Comparison of ENCODE assay signal across 10 cellular contexts in genomic region chr20:53774487-53775203, GRCh38.
DNase-seq lines count a peak whose midpoint lies in the region; ATAC-seq and TF ChIP-seq lines count a peak whose summit lies in the region.
"Had no signal": no experiment of that assay in that cellular context is flagged by ENCODE, and none has a peak within 500 bp of the region (broad histone marks: within the 10 kb centered on the region; RNA-seq: fewer than 3 reads in every experiment).

No MANE protein-coding gene starts in this region.

- H3K9me2 ChIP-seq in SK-N-SH: no peaks in the 10 kb centered on the region

- POLR2A ChIA-PET in SK-N-SH (lab: Yijun Ruan, JAX): no interaction called here

- peak; percentile 50 for ATAC-seq in sciatic nerve
- no peak for ATAC-seq in HG03280 (IDR thresholded peaks at IDR 0.05; ENCODE audit: unreplicated experiment)
- ATAC-seq in GM18907 (IDR thresholded peaks at IDR 0.05; ENCODE audit: unreplicated experiment): no peak
- ATAC-seq: GM23338 had no signal

- intact Hi-C loops in sciatic nerve (cut with DNase I) (no loop called here), head of caudate nucleus (cut with DNase I) (no loop called here)

- H3K9ac ChIP-seq in SK-N-SH: peak overlapping the region; percentile 88

- peak; percentile 98 for DNase-seq in EL
- no peak for DNase-seq in SK-N-SH
- peak; percentile 94 for DNase-seq in fibroblast of pulmonary artery (ENCODE audit: low read depth)
- no peak for DNase-seq in sciatic nerve (ENCODE audit: low spot score)
- DNase-seq in medulla oblongata (ENCODE audit: extremely low spot score): no peak
- DNase-seq in head of caudate nucleus: no peak

- WGBS in SK-N-SH (ENCODE audit: low lambda C conversion rate): 11% methylated on average over 9 of the region's 9 CpGs

- no peaks in the 10 kb centered on the region for H3K36me3 ChIP-seq in SK-N-SH (replicated peaks in 1 of 2; ENCODE audit: control insufficient read depth in 1 of 2, insufficient read depth in 2 of 2, low read length in 1 of 2)
- H3K36me3 ChIP-seq: cardiac muscle cell had no signal

- peak in 1 of 2 experiments; percentile 81; a peak in 1 of 4 replicates for TF ChIP-seq EP300 in SK-N-SH (IDR thresholded peaks at IDR 0.05; ENCODE audit: borderline replicate concordance in 1 of 2, low read depth in 1 of 2, low read length in 1 of 2)

- H2AFZ ChIP-seq in SK-N-SH (ENCODE audit: low read depth): no peak overlapping the region
- H2AFZ ChIP-seq: GM23338 had no signal

- peak overlapping the region; percentile 53 to 100; a peak in 3 of 4 replicates for H3K27ac ChIP-seq in SK-N-SH (ENCODE audit: low read depth in 2 of 2, low read length in 1 of 2)
- H3K27ac ChIP-seq: cardiac muscle cell had no signal

- H3K4me3 ChIP-seq in SK-N-SH (ENCODE audit: low read depth in 2 of 2, low read length in 1 of 2) (0 out of 4 replicates have a peak overlapping the region, but pooled peaks of 1 of the 2 experiments have one; percentile 4), fibroblast of pulmonary artery (replicated peaks; ENCODE audit: low read depth, low read length) (peak overlapping the region; percentile 13)
- H3K4me3 ChIP-seq: cardiac muscle cell, GM23338 had no signal

- H3K4me2 ChIP-seq in SK-N-SH: peak overlapping the region; percentile 61
- H3K4me2 ChIP-seq: GM23338 had no signal

- TF ChIP-seq RAD21 in SK-N-SH (IDR thresholded peaks at IDR 0.05; ENCODE audit: low read length): no peak

- no peak for TF ChIP-seq CTCF in SK-N-SH (IDR thresholded peaks at IDR 0.05)
- no peak for TF ChIP-seq CTCF in fibroblast of pulmonary artery (IDR thresholded peaks at IDR 0.05; ENCODE audit: low read length, missing control alignments)

- peaks cover 30% of the 10 kb centered on the region for H3F3A ChIP-seq in SK-N-SH (replicated peaks; ENCODE audit: insufficient read depth)

- peaks cover 5% of the 10 kb centered on the region; the same call in 1 of the 2 replicates for H3K79me2 ChIP-seq in SK-N-SH (ENCODE audit: insufficient read depth)

- no peaks in the 10 kb centered on the region for H3K9me3 ChIP-seq in SK-N-SH

- peaks cover 0 to 15% of the 10 kb centered on the region in 2 experiments; a peak in 1 of 4 replicates for H3K4me1 ChIP-seq in SK-N-SH (ENCODE audit: control insufficient read depth in 1 of 2, insufficient read depth in 2 of 2, low read depth in 1 of 2, low read length in 1 of 2)

- no peaks in the 10 kb centered on the region for H3K27me3 ChIP-seq in SK-N-SH (ENCODE audit: insufficient read depth)
- H3K27me3 ChIP-seq: cardiac muscle cell had no signal

- CTCF ChIA-PET in SK-N-SH (lab: Yijun Ruan, JAX): no interaction called here

- no peaks in the 10 kb centered on the region for H4K20me1 ChIP-seq in SK-N-SH (ENCODE audit: insufficient read depth)

TF ChIP-seq in SK-N-SH, 30 proteins besides CTCF, POLR2A, EP300 and RAD21:
- TF ChIP-seq TCF12 (IDR thresholded peaks at IDR 0.05) (0 out of 2 replicates have a peak, but pooled peaks have one; percentile 22), FOXJ3 (CRISPR knock-in tag; IDR thresholded peaks at IDR 0.05) (no peak), RXRA (IDR thresholded peaks at IDR 0.05; ENCODE audit: borderline replicate concordance, low read depth) (peak; percentile 50; the same call in 1 of the 2 replicates), FOSL2 (IDR thresholded peaks at IDR 0.05; ENCODE audit: borderline replicate concordance, low read depth) (peak; percentile 75), GATA2 (CRISPR knock-in tag; IDR thresholded peaks at IDR 0.05) (no peak), MEF2A (IDR thresholded peaks at IDR 0.05; ENCODE audit: borderline replicate concordance, low read depth) (peak; percentile 48; the same call in 1 of the 2 replicates), PBX3 (IDR thresholded peaks at IDR 0.05) (peak; percentile 66), RCOR1 (IDR thresholded peaks at IDR 0.05; ENCODE audit: low read length) (no peak), RFX5 (IDR thresholded peaks at IDR 0.05; ENCODE audit: low read length) (no peak), YY1 (IDR thresholded peaks at IDR 0.05; ENCODE audit: low read depth) (peak; percentile 15; the same call in 1 of the 2 replicates), POLR2AphosphoS5 (IDR thresholded peaks at IDR 0.05; ENCODE audit: low read depth, low read length) (no peak)
TF ChIP-seq in SK-N-SH: peak in this region for 6.

Comparison
In these comparisons a context has a peak if more than half of its experiments do, and no peak if none do; other contexts are left out.
1. DNase-seq: peak in EL (single experiment) and fibroblast of pulmonary artery (single experiment); none in SK-N-SH (single experiment), sciatic nerve (single experiment), medulla oblongata (single experiment) and head of caudate nucleus (0 of 42).